ENCODE assay signal across 12 cellular contexts in the genomic region with DNA sequence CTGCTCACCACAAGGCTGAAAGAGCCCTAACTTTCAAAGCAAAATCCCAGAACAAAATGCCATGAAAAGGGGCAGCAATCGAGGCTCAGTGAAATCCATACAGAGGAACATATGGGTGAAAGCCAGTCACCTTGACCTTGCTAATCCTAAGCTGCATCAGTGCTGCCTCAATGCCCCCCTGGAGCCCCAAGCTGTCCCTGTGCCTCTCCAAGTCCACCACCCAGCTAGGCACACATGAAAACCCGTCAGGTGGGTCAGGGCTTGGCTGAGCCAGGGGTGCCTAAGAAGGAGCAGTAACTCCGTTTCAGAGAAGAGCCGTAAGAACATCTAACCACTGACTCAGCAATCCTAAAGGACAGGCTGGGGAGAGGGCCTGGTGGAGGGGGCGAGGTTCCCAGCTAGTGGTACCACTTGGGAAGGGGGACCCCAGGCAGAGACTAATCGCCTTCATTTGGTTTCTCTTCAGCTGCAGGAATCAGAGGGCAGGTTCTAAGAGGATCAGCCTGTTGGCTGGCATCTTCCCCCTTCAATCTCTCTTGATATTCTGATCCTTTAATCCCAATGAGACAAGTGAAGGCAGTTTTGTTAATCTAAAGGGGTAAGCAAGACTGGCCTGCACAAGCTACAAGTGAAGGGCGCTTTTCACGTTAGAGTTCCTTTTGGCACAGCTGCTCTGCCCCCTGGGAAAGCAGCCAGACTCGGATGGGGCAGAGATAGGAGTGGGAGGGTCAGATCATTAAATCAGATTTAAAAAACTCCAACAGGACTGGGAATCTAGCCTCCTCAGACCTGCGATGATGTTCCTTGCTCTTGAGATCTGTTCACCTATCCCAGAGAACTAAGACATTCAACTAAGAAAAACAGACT. TPM values are rescaled to one million over a fixed set of nuclear protein-coding genes. Genes with fewer than 3 reads are reported as not detected.
DNase-seq lines count a peak whose midpoint lies in the region; ATAC-seq and TF ChIP-seq lines count a peak whose summit lies in the region.
"Had no signal": no experiment of that assay in that cellular context is flagged by ENCODE, and none has a peak within 500 bp of the region (broad histone marks: within the 10 kb centered on the region; RNA-seq: fewer than 3 reads in every experiment).

No MANE protein-coding gene starts in this region.

- H3K36me3 Mint-ChIP-seq in T-helper 17 cell (ENCODE audit: low read depth): peaks cover 6% of the 10 kb centered on the region
- peaks cover 87% of the 10 kb centered on the region for H3K36me3 Mint-ChIP-seq in activated T-cell treated with anti-CD3 and anti-CD28 coated beads, Interleukin-2, amount 50 U/mL, for 24 hours (ENCODE audit: low read depth)

- no peak for TF ChIP-seq CTCF in C4-2B (conservative IDR thresholded peaks at IDR 0.05)

- H3K27ac ChIP-seq in C4-2B (peak overlapping the region; percentile 66), layer of hippocampus (ENCODE audit: low read depth, low read length) (peak overlapping the region; percentile 6), skin epidermis (peak overlapping the region in 17 of 21 experiments; percentile 11 to 87 (median 58))

- peak overlapping the region; percentile 37 for H3K27ac Mint-ChIP-seq in T-helper 17 cell
- H3K27ac Mint-ChIP-seq in activated T-cell treated with anti-CD3 and anti-CD28 coated beads, Interleukin-2, amount 50 U/mL, for 24 hours: no peak overlapping the region
- H3K27ac Mint-ChIP-seq: activated naive CD4-positive, alpha-beta T cell treated with anti-CD3 and anti-CD28 coated beads, Interleukin-2, amount 50 U/mL, for 24 hours had no signal

- no peaks in the 10 kb centered on the region for H3K27me3 ChIP-seq in layer of hippocampus (ENCODE audit: control insufficient read depth, insufficient read depth, low read length)
- H3K27me3 ChIP-seq: MG63 had no signal

- no peaks in the 10 kb centered on the region for H3K9me3 ChIP-seq in T-helper 17 cell (ENCODE audit: control insufficient read depth, low read length, poor library complexity, severe bottlenecking)
- H3K9me3 ChIP-seq: MG63 had no signal

- no peaks in the 10 kb centered on the region for H3K9me3 Mint-ChIP-seq in activated T-cell treated with anti-CD3 and anti-CD28 coated beads, Interleukin-2, amount 50 U/mL, for 24 hours
- H3K9me3 Mint-ChIP-seq: activated naive CD4-positive, alpha-beta T cell treated with anti-CD3 and anti-CD28 coated beads, Interleukin-2, amount 50 U/mL, for 24 hours had no signal

- no peaks in the 10 kb centered on the region for H3K27me3 Mint-ChIP-seq in T-helper 17 cell
- H3K27me3 Mint-ChIP-seq in activated T-cell treated with anti-CD3 and anti-CD28 coated beads, Interleukin-2, amount 50 U/mL, for 24 hours: no peaks in the 10 kb centered on the region
- H3K27me3 Mint-ChIP-seq: activated naive CD4-positive, alpha-beta T cell treated with anti-CD3 and anti-CD28 coated beads, Interleukin-2, amount 50 U/mL, for 24 hours had no signal

- DNase-seq in T-helper 17 cell (no peak), SHP77 (lab: John Stamatoyannopoulos, UW) (no peak)
- DNase-seq in activated T-cell treated with anti-CD3 and anti-CD28 coated beads, Interleukin-2, amount 50 U/mL, for 24 hours: no peak
- DNase-seq: mesenchymal stem cell, MG63, NCI-H187 treated with DMSO at 0.1 percent for 48 hours had no signal

- H3K4me3 Mint-ChIP-seq in T-helper 17 cell: no peak overlapping the region
- no peak overlapping the region for H3K4me3 Mint-ChIP-seq in activated T-cell treated with anti-CD3 and anti-CD28 coated beads, Interleukin-2, amount 50 U/mL, for 24 hours
- H3K4me3 Mint-ChIP-seq: activated naive CD4-positive, alpha-beta T cell treated with anti-CD3 and anti-CD28 coated beads, Interleukin-2, amount 50 U/mL, for 24 hours had no signal

- no peak overlapping the region for H3K4me3 ChIP-seq in skin epidermis
- H3K4me3 ChIP-seq: MG63 had no signal

- ATAC-seq in T-helper 17 cell (no peak), HG02885 (IDR thresholded peaks at IDR 0.05; ENCODE audit: poor library complexity, unreplicated experiment) (no peak), GM21825 (IDR thresholded peaks at IDR 0.05; ENCODE audit: unreplicated experiment) (no peak)

- peaks cover 13% of the 10 kb centered on the region for H3K4me1 Mint-ChIP-seq in T-helper 17 cell
- peaks cover 19% of the 10 kb centered on the region for H3K4me1 Mint-ChIP-seq in activated T-cell treated with anti-CD3 and anti-CD28 coated beads, Interleukin-2, amount 50 U/mL, for 24 hours (ENCODE audit: low read depth)

RNA-seq across cellular contexts. Expression of a gene that starts 7.6 kb away (rescaled TPM):
- 10 to 100 TPM; 41.6 to 48.0 TPM for total RNA-seq in T-helper 17 cell

RNA-seq across cellular contexts. Expression of a gene that starts 38.6 kb away (rescaled TPM):
- total RNA-seq in T-helper 17 cell: 100 to 1,000 TPM; 172 to 189 TPM

Comparison
In these comparisons a context has a peak if more than half of its experiments do, and no peak if none do; other contexts are left out.
1. H3K27ac ChIP-seq: peak in every context shown above with its lines; median percentile 66 in C4-2B; 58 in skin epidermis; 6 in layer of hippocampus.